Comparison of ENCODE assay signal across 34 cellular contexts in genomic region chr10:75550191-75550590, GRCh38.
A peak's percentile ranks its signal among the peaks of the same experiment; 100 is the strongest.
DNase-seq lines count a peak whose midpoint lies in the region; FAIRE-seq and TF ChIP-seq lines count a peak whose summit lies in the region.
"Had no signal": no experiment of that assay in that cellular context is flagged by ENCODE, and none has a peak within 500 bp of the region (broad histone marks: within the 10 kb centered on the region; RNA-seq: fewer than 3 reads in every experiment).

No MANE protein-coding gene starts in this region.

- peaks cover 10% of the 10 kb centered on the region for H3K27me3 Mint-ChIP-seq in type B pancreatic cell
- peaks cover 5% of the 10 kb centered on the region for H3K27me3 Mint-ChIP-seq in neural progenitor cell (ENCODE audit: insufficient read depth, low read depth)

- FAIRE-seq in RCC 7860 (lab: Jason Lieb, UNC), result peak; percentile 20
- FAIRE-seq in endometrium (lab: Jason Lieb, UNC), result peak; percentile 51
- FAIRE-seq: A549, D721Med had no signal

- H3K36me3 Mint-ChIP-seq in type B pancreatic cell (peaks cover 6% of the 10 kb centered on the region), neural progenitor cell (no peaks in the 10 kb centered on the region)
- H3K36me3 Mint-ChIP-seq: CD4-positive, CD25-positive, alpha-beta regulatory T cell; CD8-positive, alpha-beta memory T cell; CD8-positive, alpha-beta T cell had no signal

- H3K4me3 Mint-ChIP-seq in type B pancreatic cell (no peak overlapping the region), neural progenitor cell (no peak overlapping the region)
- H3K4me3 Mint-ChIP-seq: B cell; CD14-positive monocyte; CD4-positive, alpha-beta memory T cell; CD4-positive, alpha-beta T cell; CD4-positive, CD25-positive, alpha-beta regulatory T cell; CD8-positive, alpha-beta memory T cell; CD8-positive, alpha-beta T cell had no signal

- no peak overlapping the region for H3K4me3 ChIP-seq in HEK293 (ENCODE audit: low read depth, low read length)
- H3K4me3 ChIP-seq in neural progenitor cell, result no peak overlapping the region
- H3K4me3 ChIP-seq in stomach, result no peak overlapping the region
- H3K4me3 ChIP-seq: A549; BLaER1; BLaER1 treated with 17β-estradiol and CSF1 and Interleukin-3, amounts not matched to agents 10 nM and 100 nM had no signal

- H3K27ac ChIP-seq in HEK293 (ENCODE audit: extremely low read depth, low read depth, low read length) (no peak overlapping the region), neural progenitor cell (no peak overlapping the region), stomach (no peak overlapping the region)
- H3K27ac ChIP-seq: 22Rv1; A549; BLaER1; BLaER1 treated with 17β-estradiol and CSF1 and Interleukin-3, amounts not matched to agents 10 nM and 100 nM; C4-2B had no signal

- H3K4me1 ChIP-seq in HEK293 (ENCODE audit: control insufficient read depth, insufficient read depth, low read length) (0 out of 2 replicates have a peak, but pooled peaks cover 5% of the 10 kb centered on the region), neural progenitor cell (peaks cover 12% of the 10 kb centered on the region), stomach (peaks cover 0 to 16% (median 2%) of the 10 kb centered on the region in 4 donors)
- H3K4me1 ChIP-seq: A549, BE2C had no signal

- H4K20me1 ChIP-seq in neural progenitor cell (ENCODE audit: low read depth), result no peaks in the 10 kb centered on the region
- H4K20me1 ChIP-seq: BLaER1; BLaER1 treated with 17β-estradiol and CSF1 and Interleukin-3, amounts not matched to agents 10 nM and 100 nM had no signal

- TF ChIP-seq EP300 in stomach (IDR thresholded peaks at IDR 0.05), result no peak

- H3K9me3 ChIP-seq in HEK293 (ENCODE audit: control insufficient read depth, insufficient read depth, low read depth, low read length) (no peaks in the 10 kb centered on the region), neural progenitor cell (ENCODE audit: low read depth) (peaks cover 11% of the 10 kb centered on the region), stomach (no peaks in the 10 kb centered on the region)
- H3K9me3 ChIP-seq: BE2C had no signal

- TF ChIP-seq POLR2A in stomach (IDR thresholded peaks at IDR 0.05), result no peak

- peaks cover 25% of the 10 kb centered on the region for H3K9me3 Mint-ChIP-seq in type B pancreatic cell
- peaks cover 40% of the 10 kb centered on the region for H3K9me3 Mint-ChIP-seq in neural progenitor cell

- TF ChIP-seq CTCF in HEK293 (tag by site-specific recombination; IDR thresholded peaks at IDR 0.05) (no peak), type B pancreatic cell (conservative IDR thresholded peaks at IDR 0.05) (no peak), neural progenitor cell (IDR thresholded peaks at IDR 0.05) (no peak), stomach (IDR thresholded peaks at IDR 0.05) (no peak)

- no peak overlapping the region for H3K4me2 ChIP-seq in neural progenitor cell
- H3K4me2 ChIP-seq: A549; BLaER1; BLaER1 treated with 17β-estradiol and CSF1 and Interleukin-3, amounts not matched to agents 10 nM and 100 nM had no signal

- no peaks in the 10 kb centered on the region for H3K27me3 ChIP-seq in neural progenitor cell
- no peaks in the 10 kb centered on the region for H3K27me3 ChIP-seq in stomach
- H3K27me3 ChIP-seq: BE2C; BLaER1; BLaER1 treated with 17β-estradiol and CSF1 and Interleukin-3, amounts not matched to agents 10 nM and 100 nM had no signal

- no peak overlapping the region for H2AFZ ChIP-seq in neural progenitor cell (replicated peaks)

- CTCF ChIA-PET in HEK293 (lab: Yijun Ruan, JAX), result no interaction called here

- DNase-seq in RCC 7860 (ENCODE audit: low spot score) (no peak), type B pancreatic cell (ENCODE audit: extremely low spot score, unreplicated experiment) (no peak), neural progenitor cell (ENCODE audit: low spot score) (no peak), stomach (no peak)
- DNase-seq: 8988T; ACHN; AML-193; BE2C; C1 segment of cervical spinal cord; Caco-2; Calu3; CD4-positive, alpha-beta memory T cell; CD4-positive, alpha-beta T cell; CD4-positive, CD25-positive, alpha-beta regulatory T cell; CD8-positive, alpha-beta memory T cell; CD8-positive, alpha-beta T cell; COR-L47; DMS 273 treated with DMSO at 0.1 percent for 48 hours; DMS153; DMS53; DMS79; DMS79 treated with DMSO at 0.1 percent for 48 hours; DND-41; EL had no signal

- H3K27ac Mint-ChIP-seq in type B pancreatic cell (no peak overlapping the region), neural progenitor cell (no peak overlapping the region)
- H3K27ac Mint-ChIP-seq: B cell; CD4-positive, alpha-beta memory T cell; CD4-positive, alpha-beta T cell; CD4-positive, CD25-positive, alpha-beta regulatory T cell; CD8-positive, alpha-beta memory T cell; CD8-positive, alpha-beta T cell had no signal

- no peaks in the 10 kb centered on the region for H3K36me3 ChIP-seq in HEK293 (ENCODE audit: control insufficient read depth in 2 of 2, insufficient read depth in 1 of 2, low read length in 2 of 2)
- H3K36me3 ChIP-seq in neural progenitor cell, result no peaks in the 10 kb centered on the region
- no peaks in the 10 kb centered on the region for H3K36me3 ChIP-seq in stomach
- H3K36me3 ChIP-seq: BE2C; BLaER1; BLaER1 treated with 17β-estradiol and CSF1 and Interleukin-3, amounts not matched to agents 10 nM and 100 nM had no signal

- no peaks in the 10 kb centered on the region for H3K79me2 ChIP-seq in neural progenitor cell (ENCODE audit: low read depth)

- POLR2A ChIA-PET in HEK293 (lab: Yijun Ruan, JAX), result no interaction called here

- H3K4me1 Mint-ChIP-seq in type B pancreatic cell (ENCODE audit: unreplicated experiment) (peaks cover 22% of the 10 kb centered on the region), neural progenitor cell (peaks cover 7% of the 10 kb centered on the region)
- H3K4me1 Mint-ChIP-seq: B cell; CD4-positive, alpha-beta memory T cell; CD4-positive, CD25-positive, alpha-beta regulatory T cell; CD8-positive, alpha-beta memory T cell had no signal

- intact Hi-C loops in stomach (cut with DNase I; ENCODE audit: low total_unique reads), result no loop called here

- H3K9ac ChIP-seq in neural progenitor cell, result no peak overlapping the region
- H3K9ac ChIP-seq: BLaER1; BLaER1 treated with 17β-estradiol and CSF1 and Interleukin-3, amounts not matched to agents 10 nM and 100 nM had no signal

- no peaks in the 10 kb centered on the region for H3F3A ChIP-seq in neural progenitor cell (ENCODE audit: low read depth)

TF ChIP-seq in HEK293, 187 proteins besides CTCF, POLR2A, EP300 and RAD21:
- TF ChIP-seq TCF7L2 (IDR thresholded peaks at IDR 0.05; ENCODE audit: borderline replicate concordance, low read depth, low read length) (no peak), ZNF133 (tag by site-specific recombination; IDR thresholded peaks at IDR 0.05) (peak; percentile 94)
